In the genomic region with DNA sequence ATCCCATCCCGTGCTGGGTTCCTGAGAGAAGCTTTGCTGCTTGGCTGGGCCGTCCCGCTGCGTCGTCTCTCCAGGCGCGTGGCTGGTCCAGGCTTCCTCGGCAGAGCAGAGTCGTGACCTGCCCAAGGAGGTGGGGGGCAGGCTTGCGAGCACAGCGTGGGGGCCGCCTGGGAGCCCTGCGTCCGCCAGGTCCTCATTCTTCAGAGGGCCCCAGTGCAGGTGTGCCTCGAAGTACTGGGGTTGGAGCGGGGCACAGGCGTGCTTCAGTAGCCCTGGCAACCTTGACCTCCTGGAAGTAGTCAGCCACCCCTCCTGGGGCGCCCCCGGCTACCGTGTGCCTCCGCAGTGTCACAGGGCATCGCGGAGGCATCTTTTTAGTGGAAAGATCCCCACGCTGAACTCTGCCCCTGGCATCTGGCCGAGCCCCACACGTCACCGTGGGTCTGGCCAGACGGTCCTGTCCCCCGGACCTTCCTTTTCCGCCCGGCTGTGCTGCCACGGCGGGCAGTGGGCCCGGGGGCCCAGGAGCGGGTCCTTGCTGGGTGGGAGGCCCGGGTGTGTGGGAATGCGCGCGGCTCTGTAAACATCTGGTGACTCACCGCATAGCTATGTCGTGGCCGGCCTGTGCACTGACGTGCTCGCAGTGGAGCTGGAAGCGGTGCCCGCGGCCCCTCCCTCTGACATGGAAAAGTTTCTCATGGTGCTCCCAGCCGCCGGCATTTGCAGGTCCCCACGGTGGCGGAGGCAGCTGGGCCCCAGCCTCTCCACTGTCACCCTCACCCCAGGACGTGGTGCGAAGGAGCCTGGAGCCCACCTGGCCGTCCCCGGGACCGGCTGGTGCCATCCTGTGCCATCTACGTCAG, we compare ENCODE assay signal across 8 cellular contexts. TPM values are rescaled to one million over a fixed set of nuclear protein-coding genes. Genes with fewer than 3 reads are reported as not detected.
DNase-seq lines count a peak whose midpoint lies in the region; ATAC-seq and TF ChIP-seq lines count a peak whose summit lies in the region.

No MANE protein-coding gene starts in this region.

- peaks cover 38% of the 10 kb centered on the region for H3K4me1 Mint-ChIP-seq in stimulated activated naive CD8-positive, alpha-beta T cell treated with anti-CD3 and anti-CD28 coated beads, Interleukin-15, amount 100 ng/mL, for 72 hours

- H3K4me3 ChIP-seq in iPS-20b (ENCODE audit: low read length) (no peak overlapping the region), gastrocnemius medialis (peak overlapping the region; percentile 58 to 75 (median 64))

- H3K4me3 Mint-ChIP-seq in stimulated activated naive CD8-positive, alpha-beta T cell treated with anti-CD3 and anti-CD28 coated beads, Interleukin-15, amount 100 ng/mL, for 72 hours = no peak overlapping the region

- peak; percentile 51 to 83 for TF ChIP-seq POLR2A in gastrocnemius medialis (IDR thresholded peaks at IDR 0.05)

- peak overlapping the region in 1 of 2 donors; percentile 82 for H3K27ac Mint-ChIP-seq in stimulated activated naive CD8-positive, alpha-beta T cell treated with anti-CD3 and anti-CD28 coated beads, Interleukin-15, amount 100 ng/mL, for 72 hours

- H3K27ac ChIP-seq in iPS-20b (ENCODE audit: low read length) = no peak overlapping the region
- H3K27ac ChIP-seq in gastrocnemius medialis = peak overlapping the region; percentile 98 to 100 (median 99)

- in situ Hi-C loops in gastrocnemius medialis (cut with MboI; ENCODE audit: low sequenced_read_pairs in 4 of 4) = no loop called here

- no peak for TF ChIP-seq CTCF in gastrocnemius medialis (IDR thresholded peaks at IDR 0.05 in 4 of 5, conservative IDR thresholded peaks at IDR 0.05 in 1 of 5)
- no peak for TF ChIP-seq CTCF in GM10266 (IDR thresholded peaks at IDR 0.05; ENCODE audit: control insufficient read depth, insufficient read depth, low read depth, missing control alignments)

- no peaks in the 10 kb centered on the region for H3K27me3 Mint-ChIP-seq in stimulated activated naive CD8-positive, alpha-beta T cell treated with anti-CD3 and anti-CD28 coated beads, Interleukin-15, amount 100 ng/mL, for 72 hours

- peak overlapping the region; percentile 41; the same call in 1 of the 2 replicates for H3K9ac ChIP-seq in iPS-20b (ENCODE audit: low read depth, low read length)

- no peaks in the 10 kb centered on the region for H3K9me3 Mint-ChIP-seq in stimulated activated naive CD8-positive, alpha-beta T cell treated with anti-CD3 and anti-CD28 coated beads, Interleukin-15, amount 100 ng/mL, for 72 hours

- H3K27me3 ChIP-seq in iPS-20b (ENCODE audit: insufficient read depth, low read length) (no peaks in the 10 kb centered on the region), gastrocnemius medialis (no peaks in the 10 kb centered on the region)

- H3K36me3 ChIP-seq in iPS-20b (ENCODE audit: insufficient read depth, low read depth, low read length) = no peaks in the 10 kb centered on the region
- peaks cover 0 to 31% of the 10 kb centered on the region in 2 donors for H3K36me3 ChIP-seq in gastrocnemius medialis

- intact Hi-C loops in gastrocnemius medialis (cut with DNase I; ENCODE audit: low total_unique reads) = loop anchor here (2.0 to 10.0 kb wide), 2 partner anchors 20 to 492 kb away; a partner anchor contains a TSS

- peak; percentile 69 to 70 for ATAC-seq in gastrocnemius medialis
- ATAC-seq in HG02970 (IDR thresholded peaks at IDR 0.05; ENCODE audit: low FRiP score, unreplicated experiment) = no peak
- no peak for ATAC-seq in stimulated activated naive CD8-positive, alpha-beta T cell treated with anti-CD3 and anti-CD28 coated beads, Interleukin-15, amount 100 ng/mL, for 72 hours

- H3K4me1 ChIP-seq in iPS-20b (ENCODE audit: insufficient read depth, low read length) (peaks cover 21% of the 10 kb centered on the region), gastrocnemius medialis (peaks cover 58 to 62% of the 10 kb centered on the region in 2 donors)

- H3K9me3 ChIP-seq in iPS-20b (ENCODE audit: insufficient read depth, low read depth, low read length) = no peaks in the 10 kb centered on the region
- no peaks in the 10 kb centered on the region for H3K9me3 ChIP-seq in gastrocnemius medialis

- peak; percentile 92 for DNase-seq in HS-5 (ENCODE audit: low read depth)
- peak; percentile 93 for DNase-seq in brain pericyte (ENCODE audit: low read depth, low spot score)
- DNase-seq in gastrocnemius medialis = peak; percentile 95 to 96
- no peak for DNase-seq in GM10266 (ENCODE audit: extremely low spot score)
- DNase-seq in NCI-H446 treated with DMSO at 0.1 percent for 48 hours (lab: John Stamatoyannopoulos, UW) = no peak
- no peak for DNase-seq in stimulated activated naive CD8-positive, alpha-beta T cell treated with anti-CD3 and anti-CD28 coated beads, Interleukin-15, amount 100 ng/mL, for 72 hours

RNA-seq across cellular contexts. Expression of a gene that starts 6.5 kb away (rescaled TPM):
- 100 to 1,000 TPM in 1 of 4 donors, 10 to 100 TPM in 3; 33.5 to 112 (median 75.3) TPM for total RNA-seq in gastrocnemius medialis

RNA-seq across cellular contexts. Expression of a gene that starts 19.0 kb away (rescaled TPM):
- 1 to 10 TPM in 3 of 4 donors, under 1 TPM in 1; 0.55 to 3.3 (median 1.3) TPM for total RNA-seq in gastrocnemius medialis

RNA-seq across cellular contexts. Expression of a gene that starts 32.8 kb away (rescaled TPM):
- total RNA-seq in gastrocnemius medialis = 100 to 1,000 TPM in 1 of 4 donors, 10 to 100 TPM in 3; 44.3 to 108 (median 78.8) TPM

RNA-seq across cellular contexts. Expression of a gene that starts 32.8 kb away (rescaled TPM):
- 10 to 100 TPM; 25.4 to 46.4 (median 32.2) TPM for total RNA-seq in gastrocnemius medialis

Comparison
In these comparisons a context has a peak if more than half of its experiments do, and no peak if none do; other contexts are left out.
1. DNase-seq: peak in HS-5 (single experiment), brain pericyte (single experiment) and gastrocnemius medialis (2 of 2); none in GM10266 (single experiment), NCI-H446 treated with DMSO at 0.1 percent for 48 hours (single experiment) and stimulated activated naive CD8-positive, alpha-beta T cell treated with anti-CD3 and anti-CD28 coated beads, Interleukin-15, amount 100 ng/mL, for 72 hours (0 of 2).
2. ATAC-seq: peak in gastrocnemius medialis (2 of 2); none in HG02970 (single experiment) and stimulated activated naive CD8-positive, alpha-beta T cell treated with anti-CD3 and anti-CD28 coated beads, Interleukin-15, amount 100 ng/mL, for 72 hours (single experiment).